19 cellular contexts compared by ENCODE assay signal in the genomic region with DNA sequence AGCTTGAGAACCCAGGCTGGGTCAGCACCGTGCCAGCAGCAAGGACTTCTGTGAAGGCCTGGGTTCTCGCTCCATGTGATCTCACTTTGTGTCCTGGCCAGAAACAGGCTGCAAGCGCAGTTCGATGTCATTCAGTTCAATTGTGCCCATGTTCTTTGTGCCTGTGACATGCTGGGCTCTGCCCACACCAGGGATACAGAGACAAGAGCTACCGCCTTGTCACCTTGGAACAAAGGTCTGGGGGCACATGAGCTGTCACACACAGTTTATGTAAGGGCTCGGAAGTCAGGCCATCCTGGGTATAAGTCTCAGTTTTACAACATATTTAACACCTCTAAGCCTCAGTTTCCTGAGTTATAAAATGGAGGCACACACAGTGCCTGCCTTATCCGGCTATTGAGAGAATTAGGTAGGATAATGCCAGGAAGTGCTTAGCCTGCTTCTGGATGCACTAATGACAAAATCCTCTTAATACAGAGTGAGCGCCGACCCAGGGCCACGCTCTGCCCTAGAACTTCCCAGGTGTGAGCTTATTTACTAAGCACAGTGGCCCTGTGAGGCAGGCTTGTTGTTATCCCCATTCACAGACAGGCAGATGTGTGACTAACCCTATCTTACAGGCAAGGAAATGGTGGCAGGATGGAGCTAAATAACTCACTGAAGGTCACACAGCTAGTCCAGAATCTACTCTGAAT. TPM values are rescaled to one million over a fixed set of nuclear protein-coding genes. Genes with fewer than 3 reads are reported as not detected.
DNase-seq lines count a peak whose midpoint lies in the region; ATAC-seq, FAIRE-seq and TF ChIP-seq lines count a peak whose summit lies in the region.
"Had no signal": no experiment of that assay in that cellular context is flagged by ENCODE, and none has a peak within 500 bp of the region (broad histone marks: within the 10 kb centered on the region; RNA-seq: fewer than 3 reads in every experiment).

No MANE protein-coding gene starts in this region.

- H3K4me3 ChIP-seq in HepG2 (replicated peaks in 1 of 3; ENCODE audit: insufficient read depth in 1 of 3, low read depth in 2 of 3, low read length in 3 of 3) = no peak overlapping the region
- H3K4me3 ChIP-seq in subcutaneous abdominal adipose tissue (ENCODE audit: low read depth in 1 of 5, low read length in 5 of 5) = no peak overlapping the region
- H3K4me3 ChIP-seq in colonic mucosa = no peak overlapping the region
- H3K4me3 ChIP-seq: SJSA1, uterus had no signal

- H3K27ac Mint-ChIP-seq in activated T-cell treated with anti-CD3 and anti-CD28 coated beads, Interleukin-2, amount 50 U/mL, for 24 hours = peak overlapping the region; percentile 46
- peak overlapping the region; percentile 67 for H3K27ac Mint-ChIP-seq in central memory CD8-positive, alpha-beta T cell (ENCODE audit: low read depth)
- H3K27ac Mint-ChIP-seq: activated CD4-positive, alpha-beta memory T cell treated with anti-CD3 and anti-CD28 coated beads, Interleukin-2, amount 10 ng/mL, durations not matched to agents 7 days and 5 days had no signal

- no peak overlapping the region for H3K4me2 ChIP-seq in HepG2 (ENCODE audit: low read depth, low read length)

- H3K4me1 Mint-ChIP-seq in activated T-cell treated with anti-CD3 and anti-CD28 coated beads, Interleukin-2, amount 50 U/mL, for 24 hours (ENCODE audit: low read depth) = peaks cover 2% of the 10 kb centered on the region
- H3K4me1 Mint-ChIP-seq in central memory CD8-positive, alpha-beta T cell = peaks cover 11% of the 10 kb centered on the region
- H3K4me1 Mint-ChIP-seq: activated CD4-positive, alpha-beta memory T cell treated with anti-CD3 and anti-CD28 coated beads, Interleukin-2, amount 10 ng/mL, durations not matched to agents 7 days and 5 days had no signal

- H3K27me3 ChIP-seq in HepG2 (ENCODE audit: control insufficient read depth in 1 of 2, insufficient read depth in 2 of 2, low read length in 2 of 2) = no peaks in the 10 kb centered on the region
- no peaks in the 10 kb centered on the region for H3K27me3 ChIP-seq in subcutaneous abdominal adipose tissue (ENCODE audit: control insufficient read depth in 5 of 5, insufficient read depth in 4 of 5, low read length in 5 of 5)
- H3K27me3 ChIP-seq in colonic mucosa = no peaks in the 10 kb centered on the region
- H3K27me3 ChIP-seq: foreskin keratinocyte, SJSA1, uterus had no signal

- no peak overlapping the region for H2AFZ ChIP-seq in HepG2 (ENCODE audit: low read length)

- in situ Hi-C loops in HepG2 (cut with HindIII; ENCODE audit: extremely low pct_ligation_motif_present, low pct_unique_long_range_greater_than_20kb) (no loop called here), KBM-7 (cut with MboI; ENCODE audit: low pct_unique_long_range_greater_than_20kb, low sequenced_read_pairs) (no loop called here)

- 93% methylated on average over 6 of the region's 10 CpGs for WGBS in HepG2 (ENCODE audit: low lambda C conversion rate)

- ATAC-seq in central memory CD8-positive, alpha-beta T cell (replicated peaks; ENCODE audit: extremely low read depth, poor library complexity, severe bottlenecking) = no peak
- ATAC-seq in HepG2 = no peak; the same call in 2 of the 3 replicates
- ATAC-seq: foreskin keratinocyte had no signal

- CTCF ChIA-PET in HepG2 (lab: Yijun Ruan, JAX; ENCODE audit: low intra/inter-chr PET ratio, low total read pairs) = no interaction called here

- no peak for TF ChIP-seq RAD21 in HepG2 (CRISPR knock-in tag; IDR thresholded peaks at IDR 0.05)

- H3K36me3 ChIP-seq in HepG2 (replicated peaks in 1 of 2; ENCODE audit: control insufficient read depth in 1 of 2, insufficient read depth in 2 of 2, low read length in 2 of 2) (peaks cover 10 to 43% of the 10 kb centered on the region in 2 experiments; a peak in 4 of 5 replicates), subcutaneous abdominal adipose tissue (ENCODE audit: control insufficient read depth in 5 of 5, insufficient read depth in 5 of 5, low read length in 5 of 5) (peaks cover 0 to 8% (median 0%) of the 10 kb centered on the region in 5 donors), colonic mucosa (no peaks in the 10 kb centered on the region)
- H3K36me3 ChIP-seq: uterus had no signal

- no peak for TF ChIP-seq POLR2A in HepG2 (IDR thresholded peaks at IDR 0.05; ENCODE audit: insufficient read depth in 1 of 2, low read depth in 2 of 2, low read length in 2 of 2)

- H3K27ac ChIP-seq in HepG2 (ENCODE audit: extremely low read length, insufficient read depth, low read length) = no peak overlapping the region
- H3K27ac ChIP-seq in subcutaneous abdominal adipose tissue (ENCODE audit: low read depth, low read length) = peak overlapping the region; percentile 37
- H3K27ac ChIP-seq in colonic mucosa = no peak overlapping the region
- H3K27ac ChIP-seq: foreskin keratinocyte, uterus had no signal

- H3K79me2 ChIP-seq in HepG2 (ENCODE audit: insufficient read depth, low read length) = no peaks in the 10 kb centered on the region

- no TSS peak for BruUV-seq in HepG2 (replicated peaks; lab: Mats Ljungman, UMichigan)

- no peak for DNase-seq in activated T-cell treated with anti-CD3 and anti-CD28 coated beads, Interleukin-2, amount 50 U/mL, for 24 hours
- no peak for DNase-seq in activated T-cell treated with anti-CD3 and anti-CD28 coated beads, Interleukin-2, amount 50 U/mL, for 1 hour
- no peak for DNase-seq in central memory CD8-positive, alpha-beta T cell (ENCODE audit: low spot score in 2 of 2)
- peak; percentile 15 for DNase-seq in HepG2 (ENCODE audit: low spot score)
- DNase-seq in KBM-7 = no peak
- no peak for DNase-seq in iPS-NIHi11 (ENCODE audit: low spot score)
- DNase-seq in colonic mucosa = no peak
- DNase-seq: 8988T; activated CD4-positive, alpha-beta memory T cell treated with anti-CD3 and anti-CD28 coated beads, Interleukin-2, amount 10 ng/mL, durations not matched to agents 7 days and 5 days; activated effector memory CD4-positive, alpha-beta T cell treated with anti-CD3 and anti-CD28 coated beads, Interleukin-2, amount 50 U/mL, for 16 hours; effector CD4-positive, alpha-beta T cell; foreskin keratinocyte; GF-D8; islet precursor cell; MV-4-11; uterus had no signal

- peaks cover 31% of the 10 kb centered on the region for H3K36me3 Mint-ChIP-seq in activated T-cell treated with anti-CD3 and anti-CD28 coated beads, Interleukin-2, amount 50 U/mL, for 24 hours (ENCODE audit: low read depth)
- H3K36me3 Mint-ChIP-seq in central memory CD8-positive, alpha-beta T cell (ENCODE audit: insufficient read depth) = peaks cover 12% of the 10 kb centered on the region

- intact Hi-C loops in HepG2 (cut with micrococcal nuclease; ENCODE audit: unreplicated experiment) (no loop called here), colonic mucosa (cut with DNase I) (no loop called here)

- TF ChIP-seq CTCF in HepG2 (CRISPR knock-in tag; IDR thresholded peaks at IDR 0.05) (no peak), colonic mucosa (IDR thresholded peaks at IDR 0.05) (no peak)

- POLR2A ChIA-PET in HepG2 (lab: Yijun Ruan, JAX) = no interaction called here

- no peaks in the 10 kb centered on the region for H3K27me3 Mint-ChIP-seq in activated T-cell treated with anti-CD3 and anti-CD28 coated beads, Interleukin-2, amount 50 U/mL, for 24 hours
- no peaks in the 10 kb centered on the region for H3K27me3 Mint-ChIP-seq in central memory CD8-positive, alpha-beta T cell
- H3K27me3 Mint-ChIP-seq: activated CD4-positive, alpha-beta memory T cell treated with anti-CD3 and anti-CD28 coated beads, Interleukin-2, amount 10 ng/mL, durations not matched to agents 7 days and 5 days had no signal

- H3K4me3 Mint-ChIP-seq in activated T-cell treated with anti-CD3 and anti-CD28 coated beads, Interleukin-2, amount 50 U/mL, for 24 hours = no peak overlapping the region
- H3K4me3 Mint-ChIP-seq in central memory CD8-positive, alpha-beta T cell = no peak overlapping the region
- H3K4me3 Mint-ChIP-seq: activated CD4-positive, alpha-beta memory T cell treated with anti-CD3 and anti-CD28 coated beads, Interleukin-2, amount 10 ng/mL, durations not matched to agents 7 days and 5 days had no signal

- FAIRE-seq in HepG2 (lab: Jason Lieb, UNC) = no peak
- FAIRE-seq: GM18507 had no signal

- H4K20me1 ChIP-seq in HepG2 (ENCODE audit: insufficient read depth, low read length) = no peaks in the 10 kb centered on the region

- H3K9me3 Mint-ChIP-seq in activated T-cell treated with anti-CD3 and anti-CD28 coated beads, Interleukin-2, amount 50 U/mL, for 24 hours = no peaks in the 10 kb centered on the region
- H3K9me3 Mint-ChIP-seq in central memory CD8-positive, alpha-beta T cell = no peaks in the 10 kb centered on the region
- H3K9me3 Mint-ChIP-seq: activated CD4-positive, alpha-beta memory T cell treated with anti-CD3 and anti-CD28 coated beads, Interleukin-2, amount 10 ng/mL, durations not matched to agents 7 days and 5 days had no signal

- TF ChIP-seq EP300 in HepG2 (IDR thresholded peaks at IDR 0.05; ENCODE audit: low read depth in 2 of 2, low read length in 2 of 2) = no peak
- no peak for TF ChIP-seq EP300 in HepG2 (CRISPR knock-in tag; IDR thresholded peaks at IDR 0.05; ENCODE audit: borderline replicate concordance)

- no peaks in the 10 kb centered on the region for H3K9me3 ChIP-seq in HepG2 (ENCODE audit: low read length)
- H3K9me3 ChIP-seq in subcutaneous abdominal adipose tissue (ENCODE audit: control insufficient read depth in 5 of 5, low read length in 5 of 5) = no peaks in the 10 kb centered on the region
- no peaks in the 10 kb centered on the region for H3K9me3 ChIP-seq in colonic mucosa
- H3K9me3 ChIP-seq: SJSA1, uterus had no signal

- H3K4me1 ChIP-seq in HepG2 (ENCODE audit: insufficient read depth, low read length) = peaks cover 38% of the 10 kb centered on the region
- peaks cover 23 to 54% (median 51%) of the 10 kb centered on the region in 5 donors for H3K4me1 ChIP-seq in subcutaneous abdominal adipose tissue (ENCODE audit: control insufficient read depth in 5 of 5, insufficient read depth in 5 of 5, low read length in 5 of 5)
- no peaks in the 10 kb centered on the region for H3K4me1 ChIP-seq in colonic mucosa
- H3K4me1 ChIP-seq: foreskin keratinocyte, uterus had no signal

- no peak overlapping the region for H3K9ac ChIP-seq in HepG2 (ENCODE audit: insufficient read depth, low read depth, low read length)
- H3K9ac ChIP-seq in subcutaneous abdominal adipose tissue (ENCODE audit: low read length in 5 of 5) = peak overlapping the region in 1 of 5 donors; percentile 11
- no peak overlapping the region for H3K9ac ChIP-seq in colonic mucosa (ENCODE audit: low read depth in 2 of 2, low read length in 2 of 2)

RNA-seq across cellular contexts. Expression of gene LIMD1, which starts 50.4 kb away (rescaled TPM):
- 11.1 and 13.0 TPM in 2 replicates for total RNA-seq in HepG2 (2016; rRNA removed; fragmentation: Illumina TruSeq; extraction: Trizol)
- total RNA-seq in HepG2 (2016; cell fraction: cytosol; rRNA removed; fragmentation: Illumina TruSeq; extraction: Trizol; ENCODE audit: low read depth) = 1.4 and 1.5 TPM in 2 replicates
- total RNA-seq in HepG2 (2016; cell fraction: insoluble cytoplasmic fraction; rRNA removed; fragmentation: Illumina TruSeq; extraction: Trizol) = 9.8 and 12.1 TPM in 2 replicates
- total RNA-seq in HepG2 (2016; cell fraction: membrane; rRNA removed; fragmentation: Illumina TruSeq; extraction: Trizol) = 5.3 and 6.4 TPM in 2 replicates
- 11.9 and 15.6 TPM in 2 replicates for total RNA-seq in HepG2 (2016; cell fraction: nucleus; rRNA removed; fragmentation: Illumina TruSeq; extraction: Trizol)
- 16.4 and 18.7 TPM in 2 replicates for polyA plus RNA-seq in HepG2 (2011; rRNA removed)
- 7.1 and 7.2 TPM in 2 replicates for polyA plus RNA-seq in HepG2 (2011; cell fraction: cytosol; rRNA removed)
- 42.2 and 53.6 TPM in 2 replicates for polyA plus RNA-seq in HepG2 (2011; cell fraction: nucleus; rRNA removed)
- 4.4 and 6.9 TPM in 2 replicates for polyA plus RNA-seq in HepG2 (2012)
- 0.43 and 0.62 TPM in 2 replicates for polyA plus RNA-seq in HepG2 (2016; cell fraction: cytosol; fragmentation: Illumina TruSeq; extraction: Trizol; ENCODE audit: low read depth)
- 5.8 and 6.2 TPM in 2 replicates for polyA plus RNA-seq in HepG2 (2016; cell fraction: insoluble cytoplasmic fraction; fragmentation: Illumina TruSeq; extraction: Trizol; ENCODE audit: low read depth)
- polyA plus RNA-seq in HepG2 (2016; cell fraction: membrane; fragmentation: Illumina TruSeq; extraction: Trizol; ENCODE audit: low read depth) = 1.7 TPM in 2 replicates
- 17.4 and 18.9 TPM in 2 replicates for polyA plus RNA-seq in HepG2 (2016; cell fraction: nucleus; fragmentation: Illumina TruSeq; extraction: Trizol; ENCODE audit: insufficient read depth, low read depth)
- 55.2 and 75.7 TPM in 2 replicates for polyA minus RNA-seq in HepG2 (2011; rRNA and poly(A)+ RNA removed; ENCODE audit: low replicate concordance)
- 11.3 and 16.1 TPM in 2 replicates for polyA minus RNA-seq in HepG2 (2011; cell fraction: cytosol; rRNA and poly(A)+ RNA removed)
- 27.0 and 32.6 TPM in 2 replicates for polyA minus RNA-seq in HepG2 (2011; cell fraction: nucleus; rRNA and poly(A)+ RNA removed)
- total RNA-seq in colonic mucosa = 10 to 100 TPM; 38.4 to 51.0 TPM
